In genomic region chr6:84667252-84668213, GRCh38 we compare ENCODE assay signal across 1 cellular context.
TF ChIP-seq lines count a peak whose summit lies in the region.

No MANE protein-coding gene starts in this region.

TF ChIP-seq in K562, 482 proteins besides CTCF, POLR2A, EP300 and RAD21 (continued from another document and continues in another):
- TF ChIP-seq AFF1 (IDR thresholded peaks at IDR 0.05; ENCODE audit: low read depth in 1 of 2, partially characterized antibody in 2 of 2) = no peak
- peak in 1 of 2 experiments; percentile 81; a peak in 2 of 4 replicates for TF ChIP-seq RCOR1 (IDR thresholded peaks at IDR 0.05; ENCODE audit: borderline replicate concordance in 1 of 2, low read depth in 2 of 2, low read length in 2 of 2)
- no peak for TF ChIP-seq PYGO2 (tag; IDR thresholded peaks at IDR 0.05)
- TF ChIP-seq ZFPM2 (CRISPR knock-in tag; IDR thresholded peaks at IDR 0.05) = no peak
- no peak for TF ChIP-seq CEBPB (tag; IDR thresholded peaks at IDR 0.05)
- 0 out of 4 replicates have a peak, but pooled peaks of 1 of the 2 experiments have one; percentile 19 for TF ChIP-seq SRF (CRISPR knock-in tag; IDR thresholded peaks at IDR 0.05)
- peak; percentile 44; the same call in 1 of the 2 replicates for TF ChIP-seq ESRRA (IDR thresholded peaks at IDR 0.05; ENCODE audit: borderline replicate concordance, low read depth)
- no peak for TF ChIP-seq HNRNPH1 (optimal IDR thresholded peaks at IDR 0.05; ENCODE audit: low read depth, low read length)
- no peak for TF ChIP-seq WHSC1 (IDR thresholded peaks at IDR 0.05; ENCODE audit: low read length)
- TF ChIP-seq ZNF24 (IDR thresholded peaks at IDR 0.05) = no peak
- no peak for TF ChIP-seq TCF7L2 (IDR thresholded peaks at IDR 0.05; ENCODE audit: low read depth, low read length)
- no peak for TF ChIP-seq ZBTB7A (IDR thresholded peaks at IDR 0.05; ENCODE audit: borderline replicate concordance, control insufficient read depth, low read depth, low read length)
- no peak for TF ChIP-seq GTF2B (IDR thresholded peaks at IDR 0.05; ENCODE audit: extremely low read depth, insufficient read length)
- peak; percentile 44; the same call in 1 of the 2 replicates for TF ChIP-seq FOXM1 (IDR thresholded peaks at IDR 0.05; ENCODE audit: low read depth)
- TF ChIP-seq FOXM1 (CRISPR knock-in tag; IDR thresholded peaks at IDR 0.05; ENCODE audit: low read depth) = no peak
- no peak for TF ChIP-seq SNAPC5 (CRISPR knock-in tag; IDR thresholded peaks at IDR 0.05)
- TF ChIP-seq SIN3A (IDR thresholded peaks at IDR 0.05; ENCODE audit: borderline replicate concordance in 2 of 2, control insufficient read depth in 1 of 2, low read depth in 2 of 2, low read length in 2 of 2) = no peak
- no peak for TF ChIP-seq RHOXF2B (CRISPR knock-in tag; conservative IDR thresholded peaks at IDR 0.05)
- TF ChIP-seq ZBTB33 (CRISPR knock-in tag; IDR thresholded peaks at IDR 0.05) = no peak
- TF ChIP-seq BRF1 (IDR thresholded peaks at IDR 0.05; ENCODE audit: borderline replicate concordance, extremely low read depth, insufficient read length) = no peak
- peak; percentile 94 for TF ChIP-seq FOXJ2 (tag; IDR thresholded peaks at IDR 0.05)
- TF ChIP-seq HMBOX1 (IDR thresholded peaks at IDR 0.05) = peak; percentile 83
- TF ChIP-seq MEIS2 (IDR thresholded peaks at IDR 0.05; ENCODE audit: partially characterized antibody) = peak; percentile 53
- no peak for TF ChIP-seq MCM3 (IDR thresholded peaks at IDR 0.05)
- peak in 1 of 2 experiments; percentile 35; a peak in 1 of 4 replicates for TF ChIP-seq CSDE1 (IDR thresholded peaks at IDR 0.05)
- TF ChIP-seq GABPB1 (CRISPR knock-in tag; IDR thresholded peaks at IDR 0.05) = no peak
- TF ChIP-seq ZNF197 (CRISPR knock-in tag; IDR thresholded peaks at IDR 0.05; ENCODE audit: low read depth) = 0 out of 2 replicates have a peak, but pooled peaks have one; percentile 61
- TF ChIP-seq CTBP1 (IDR thresholded peaks at IDR 0.05; ENCODE audit: borderline replicate concordance) = peak; percentile 79; the same call in 1 of the 2 replicates
- peak; percentile 80; the same call in 1 of the 2 replicates for TF ChIP-seq LEF1 (IDR thresholded peaks at IDR 0.05)
- no peak for TF ChIP-seq GATAD2B (IDR thresholded peaks at IDR 0.05; ENCODE audit: borderline replicate concordance)
- peak; percentile 74 for TF ChIP-seq TEAD2 (tag; IDR thresholded peaks at IDR 0.05)
- TF ChIP-seq SFPQ (IDR thresholded peaks at IDR 0.05; ENCODE audit: low read depth, low read length) = no peak
- no peak for TF ChIP-seq THRAP3 (IDR thresholded peaks at IDR 0.05; ENCODE audit: borderline replicate concordance)
- no peak for TF ChIP-seq MGA (IDR thresholded peaks at IDR 0.05)
- no peak for TF ChIP-seq SRSF1 (IDR thresholded peaks at IDR 0.05; ENCODE audit: low read depth, low read length)
- peak; percentile 85 for TF ChIP-seq ARID1B (IDR thresholded peaks at IDR 0.05)
- no peak for TF ChIP-seq TRIM28 (IDR thresholded peaks at IDR 0.05)
- no peak for TF ChIP-seq PTBP1 (IDR thresholded peaks at IDR 0.05; ENCODE audit: low read depth, low read length)
- TF ChIP-seq ZKSCAN1 (IDR thresholded peaks at IDR 0.05; ENCODE audit: low read depth, low read length) = no peak
- TF ChIP-seq NR2C2 (CRISPR knock-in tag; IDR thresholded peaks at IDR 0.05) = no peak
- peak; percentile 85 for TF ChIP-seq NR2C2 (tag; IDR thresholded peaks at IDR 0.05)
- TF ChIP-seq FIP1L1 (IDR thresholded peaks at IDR 0.05; ENCODE audit: low read depth, low read length, poor library complexity, severe bottlenecking) = no peak
- TF ChIP-seq MAX (CRISPR knock-in tag; IDR thresholded peaks at IDR 0.05) = no peak
- no peak for TF ChIP-seq ZNF12 (CRISPR knock-in tag; IDR thresholded peaks at IDR 0.05)
